37 cellular contexts compared by ENCODE assay signal in the genomic region with DNA sequence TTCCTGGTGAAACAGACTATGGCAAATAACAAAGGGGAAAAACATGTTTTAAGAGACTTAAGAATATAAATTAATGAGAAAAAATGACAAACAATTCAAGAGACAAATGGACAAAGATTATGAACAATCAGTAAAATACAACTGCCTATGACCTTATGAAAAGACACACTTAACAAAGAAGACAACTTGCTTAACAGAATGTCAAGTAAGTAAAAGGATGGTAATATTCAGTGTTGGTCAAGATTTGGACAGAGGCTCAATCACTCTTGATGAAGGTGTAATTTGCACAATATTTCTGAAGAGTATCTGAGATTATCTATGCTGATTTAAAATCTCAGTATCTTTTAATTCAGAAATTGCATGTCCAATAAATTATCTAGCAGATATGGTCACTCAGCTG.
"Had no signal": no experiment of that assay in that cellular context is flagged by ENCODE, and none has a peak within 500 bp of the region (broad histone marks: within the 10 kb centered on the region; RNA-seq: fewer than 3 reads in every experiment).

No MANE protein-coding gene starts in this region.

- H3K4me3 ChIP-seq: MG63, SJSA1 had no signal

- H3K27me3 ChIP-seq: brain microvascular endothelial cell, MG63, SJSA1 had no signal

- H3K9ac ChIP-seq: SK-N-SH had no signal

- DNase-seq: activated B cell treated with CpG ODN at 0.5 μM for 24 hours; activated CD4-positive, alpha-beta memory T cell treated with anti-CD3 and anti-CD28 coated beads for 36 hours; activated CD4-positive, alpha-beta T cell treated with anti-CD3 and anti-CD28 coated beads for 4 hours; activated CD4-positive, alpha-beta T cell treated with anti-CD3 and anti-CD28 coated beads, Interleukin-2, amount 50 U/mL, for 1 hour; activated CD4-positive, CD25-positive, alpha-beta regulatory T cell treated with anti-CD3 and anti-CD28 coated beads, Interleukin-2, amount 50 U/mL, for 72 hours; activated CD8-positive, alpha-beta memory T cell treated with anti-CD3 and anti-CD28 coated beads, Interleukin-2, amount 50 U/mL, for 4 hours; activated gamma-delta T cell treated with Interleukin-2 at 50 U/mL for 16 hours; activated naive CD4-positive, alpha-beta T cell treated with anti-CD3 and anti-CD28 coated beads, Interleukin-2, amount 10 ng/mL, durations not matched to agents 7 days and 5 days; activated naive CD8-positive, alpha-beta T cell treated with anti-CD3 and anti-CD28 coated beads for 36 hours; activated T-cell treated with anti-CD3 and anti-CD28 coated beads for 4 hours; activated T-cell treated with anti-CD3 and anti-CD28 coated beads, Interleukin-2, amount 50 U/mL, for 4 hours; amniotic stem cell; aorta; brain microvascular endothelial cell; Kasumi-1; KBM-7; MG63; NCI-H1048; NCI-H1105 treated with DMSO at 0.1 percent for 48 hours; NCI-H1436; NCI-H1694; NCI-H1930; NCI-H2081 treated with DMSO at 0.1 percent for 48 hours; NCI-H226; NCI-H446 treated with DMSO at 0.1 percent for 48 hours; NCI-H524; NCI-H69; NCI-H82; RPMI8226; SHP77 treated with DMSO at 0.1 percent for 48 hours; SK-N-SH; T-cell; T-helper 2 cell; T-helper 9 cell had no signal

- H3K9me3 ChIP-seq: MG63, SJSA1, SK-N-SH had no signal

- H3K27ac ChIP-seq: brain microvascular endothelial cell, SJSA1, VCaP had no signal

- H3K4me2 ChIP-seq: SK-N-SH had no signal

- H3K9me2 ChIP-seq: SK-N-SH had no signal

- ATAC-seq: activated T-cell treated with anti-CD3 and anti-CD28 coated beads, Interleukin-2, amount 50 U/mL, for 4 hours; Panc1; T-cell had no signal
